ENCODE assay signal across 9 cellular contexts in genomic region chr20:219290-220115, GRCh38. TPM values are rescaled to one million over a fixed set of nuclear protein-coding genes. Genes with fewer than 3 reads are reported as not detected.
A peak's percentile ranks its signal among the peaks of the same experiment; 100 is the strongest.
DNase-seq lines count a peak whose midpoint lies in the region; ATAC-seq and TF ChIP-seq lines count a peak whose summit lies in the region.
"Had no signal": no experiment of that assay in that cellular context is flagged by ENCODE, and none has a peak within 500 bp of the region (broad histone marks: within the 10 kb centered on the region; RNA-seq: fewer than 3 reads in every experiment).

No MANE protein-coding gene starts in this region.

- no peak overlapping the region for H3K27ac Mint-ChIP-seq in chondrocyte (ENCODE audit: unreplicated experiment)
- no peak overlapping the region for H3K27ac Mint-ChIP-seq in osteocyte (ENCODE audit: unreplicated experiment)

- H3K27me3 Mint-ChIP-seq in chondrocyte (ENCODE audit: low read depth) (peaks cover 45% of the 10 kb centered on the region), osteocyte (ENCODE audit: unreplicated experiment) (peaks cover 57% of the 10 kb centered on the region)

- DNase-seq in NCI-H2171 (lab: John Stamatoyannopoulos, UW) (peak; percentile 4), chondrocyte (ENCODE audit: low spot score) (no peak), osteocyte (ENCODE audit: extremely low spot score, unreplicated experiment) (no peak), amniotic stem cell (lab: John Stamatoyannopoulos, UW) (no peak), anterior cingulate cortex (lab: John Stamatoyannopoulos, UW) (no peak)
- DNase-seq: naive B cell had no signal

- H3K36me3 Mint-ChIP-seq in chondrocyte (ENCODE audit: low read depth): no peaks in the 10 kb centered on the region
- no peaks in the 10 kb centered on the region for H3K36me3 Mint-ChIP-seq in osteocyte (ENCODE audit: unreplicated experiment)
- H3K36me3 Mint-ChIP-seq: naive B cell had no signal

- H3K4me1 Mint-ChIP-seq in chondrocyte (ENCODE audit: low read depth): no peaks in the 10 kb centered on the region
- no peaks in the 10 kb centered on the region for H3K4me1 Mint-ChIP-seq in osteocyte (ENCODE audit: unreplicated experiment)
- H3K4me1 Mint-ChIP-seq: naive B cell had no signal

- no peaks in the 10 kb centered on the region for H3K9me3 Mint-ChIP-seq in chondrocyte (ENCODE audit: low read depth)
- H3K9me3 Mint-ChIP-seq in osteocyte (ENCODE audit: unreplicated experiment): no peaks in the 10 kb centered on the region
- H3K9me3 Mint-ChIP-seq: naive B cell had no signal

- no peak for ATAC-seq in GM19467 (IDR thresholded peaks at IDR 0.05; ENCODE audit: unreplicated experiment)

- H3K4me3 Mint-ChIP-seq in chondrocyte (ENCODE audit: unreplicated experiment) (no peak overlapping the region), osteocyte (ENCODE audit: unreplicated experiment) (no peak overlapping the region)
- H3K4me3 Mint-ChIP-seq: naive B cell had no signal

- TF ChIP-seq CTCF in GM12872 (IDR thresholded peaks at IDR 0.05; ENCODE audit: insufficient read depth, low read depth, low read length): peak; percentile 33; the same call in 1 of the 3 replicates
- TF ChIP-seq CTCF in chondrocyte (IDR thresholded peaks at IDR 0.05): peak; percentile 70
- peak; percentile 41 for TF ChIP-seq CTCF in osteocyte (IDR thresholded peaks at IDR 0.05)

RNA-seq across cellular contexts. Expression of gene DEFB129, which starts 7.6 kb away (rescaled TPM):
- total RNA-seq in chondrocyte: not detected in 3 replicates
- not detected in 2 replicates for total RNA-seq in osteocyte
- total RNA-seq: T-helper 2 cell treated with Interferon-gamma antibody and Interleukin-4, amounts not matched to agents 100 ng/mL and 5 ng/mL, for 36 hours had no signal

RNA-seq across cellular contexts. Expression of gene DEFB128, which starts 30.0 kb away (rescaled TPM):
- total RNA-seq in chondrocyte (not detected in 3 replicates), osteocyte (not detected in 2 replicates)
- total RNA-seq: T-helper 2 cell treated with Interferon-gamma antibody and Interleukin-4, amounts not matched to agents 100 ng/mL and 5 ng/mL, for 36 hours had no signal

RNA-seq across cellular contexts. Expression of gene DEFB132, which starts 38.0 kb away (rescaled TPM):
- total RNA-seq in chondrocyte (not detected in 3 replicates), osteocyte (not detected in 2 replicates)
- total RNA-seq: T-helper 2 cell treated with Interferon-gamma antibody and Interleukin-4, amounts not matched to agents 100 ng/mL and 5 ng/mL, for 36 hours had no signal
